8 cellular contexts compared by ENCODE assay signal in genomic region chr13:25286969-25287961, GRCh38. TPM values are rescaled to one million over a fixed set of nuclear protein-coding genes. Genes with fewer than 3 reads are reported as not detected.
DNase-seq lines count a peak whose midpoint lies in the region; ATAC-seq, FAIRE-seq and TF ChIP-seq lines count a peak whose summit lies in the region.

MTMR6 (minus strand) TSS chr13:25287488; CDS start chr13:25287247, 241 bp downstream.

- peak; percentile 88 for DNase-seq in D721Med (ENCODE audit: insufficient read length, low spot score)
- DNase-seq in activated CD8-positive, alpha-beta memory T cell treated with anti-CD3 and anti-CD28 coated beads, Interleukin-2, amount 50 U/mL, for 48 hours = peak; percentile 100
- DNase-seq in endothelial cell (ENCODE audit: low spot score) = peak; percentile 97
- DNase-seq in middle frontal gyrus (ENCODE audit: extremely low spot score, low spot score) = peak; percentile 80
- DNase-seq in stimulated activated CD8-positive, alpha-beta memory T cell treated with anti-CD3 and anti-CD28 coated beads, Interleukin-4, amount 100 ng/mL, for 1 hour (ENCODE audit: low read depth in 2 of 2, low spot score in 1 of 2) = peak; percentile 91 to 94

- peak within 1 kb of the TSS; percentile 98 for H3K4me3 Mint-ChIP-seq in endothelial cell (ENCODE audit: unreplicated experiment)

- H3K27me3 ChIP-seq in HUES6 (ENCODE audit: control insufficient read depth, insufficient read depth, low read length) (no peaks in the 10 kb centered on the region), OCI-LY1 (ENCODE audit: insufficient read depth, low read length) (no peaks in the 10 kb centered on the region)

- H3K36me3 Mint-ChIP-seq in endothelial cell (ENCODE audit: low read depth, unreplicated experiment) = peaks cover 5% of the 10 kb centered on the region

- no peaks in the 10 kb centered on the region for H3K79me2 ChIP-seq in OCI-LY1 (ENCODE audit: insufficient read depth, low read length)

- H3K36me3 ChIP-seq in HUES6 (ENCODE audit: control insufficient read depth, insufficient read depth, low read length) (no peaks in the 10 kb centered on the region), OCI-LY1 (ENCODE audit: insufficient read depth, low read length) (no peaks in the 10 kb centered on the region)

- H3K4me3 ChIP-seq in HUES6 (ENCODE audit: low read depth, low read length) (peak within 1 kb of the TSS; percentile 90), OCI-LY1 (ENCODE audit: low read depth, low read length, poor library complexity, severe bottlenecking) (peak within 1 kb of the TSS; percentile 90)

- FAIRE-seq in D721Med (lab: Jason Lieb, UNC) = no peak

- peak within 1 kb of the TSS; percentile 99 for H3K27ac Mint-ChIP-seq in endothelial cell (ENCODE audit: unreplicated experiment)

- peaks cover 15% of the 10 kb centered on the region for H3K4me1 Mint-ChIP-seq in endothelial cell (ENCODE audit: unreplicated experiment)

- H3K4me1 ChIP-seq in HUES6 (ENCODE audit: control insufficient read depth, insufficient read depth, low read length) (no peaks in the 10 kb centered on the region), OCI-LY1 (ENCODE audit: insufficient read depth, low read length, severe bottlenecking) (peaks cover 17% of the 10 kb centered on the region)

- no peaks in the 10 kb centered on the region for H3K9me3 ChIP-seq in HUES6 (ENCODE audit: control insufficient read depth, insufficient read depth, low read depth, low read length)
- no peaks in the 10 kb centered on the region for H3K9me3 ChIP-seq in OCI-LY1 (ENCODE audit: low read length)

- H4K20me1 ChIP-seq in OCI-LY1 (ENCODE audit: insufficient read depth, low read length) = no peaks in the 10 kb centered on the region

- H3K9ac ChIP-seq in HUES6 (ENCODE audit: low read length) (peak within 1 kb of the TSS; percentile 75), OCI-LY1 (ENCODE audit: low read length) (peak within 1 kb of the TSS; percentile 87)

- H3K27ac ChIP-seq in HUES6 (ENCODE audit: low read depth, low read length) = peak within 1 kb of the TSS; percentile 27; the same call in 1 of the 2 replicates
- H3K27ac ChIP-seq in OCI-LY1 (ENCODE audit: low read depth, low read length, poor library complexity, severe bottlenecking) = peak within 1 kb of the TSS; percentile 77

- peak; percentile 96 for ATAC-seq in GM21390 (IDR thresholded peaks at IDR 0.05; ENCODE audit: unreplicated experiment)

- H3K4me2 ChIP-seq in OCI-LY1 (ENCODE audit: low read length) = peak within 1 kb of the TSS; percentile 78

- H3K9me2 ChIP-seq in OCI-LY1 (ENCODE audit: low read depth, low read length) = no peaks in the 10 kb centered on the region

- TF ChIP-seq CTCF in D721Med (IDR thresholded peaks at IDR 0.05; ENCODE audit: insufficient read depth, missing control alignments) = peak; percentile 83
- TF ChIP-seq CTCF in OCI-LY1 (IDR thresholded peaks at IDR 0.05; ENCODE audit: low read length) = peak; percentile 92
- TF ChIP-seq CTCF in endothelial cell (IDR thresholded peaks at IDR 0.05; ENCODE audit: unreplicated experiment) = peak; percentile 100

- peak within 1 kb of the TSS; percentile 92; the same call in 1 of the 2 replicates for H2AFZ ChIP-seq in OCI-LY1 (ENCODE audit: low read length)

- peaks cover 8% of the 10 kb centered on the region for H3K27me3 Mint-ChIP-seq in endothelial cell (ENCODE audit: unreplicated experiment)

- no peaks in the 10 kb centered on the region for H3F3A ChIP-seq in OCI-LY1 (ENCODE audit: insufficient read depth, low read length)

- no peaks in the 10 kb centered on the region for H3K9me3 Mint-ChIP-seq in endothelial cell (ENCODE audit: unreplicated experiment)

RNA-seq across cellular contexts. Expression of gene MTMR6, which starts in this region (rescaled TPM):
- 21.2 TPM for total RNA-seq in endothelial cell (ENCODE audit: unreplicated experiment)

Comparison
In these comparisons a context has a peak if more than half of its experiments do, and no peak if none do; other contexts are left out.
1. Peak in every context shown above with its lines: DNase-seq, ATAC-seq, H3K4me3 ChIP-seq and H3K27ac ChIP-seq.